In genomic region chr6:158897236-158897635, GRCh38 we compare ENCODE assay signal across 26 cellular contexts.
DNase-seq lines count a peak whose midpoint lies in the region; ATAC-seq and TF ChIP-seq lines count a peak whose summit lies in the region.
"Had no signal": no experiment of that assay in that cellular context is flagged by ENCODE, and none has a peak within 500 bp of the region (broad histone marks: within the 10 kb centered on the region; RNA-seq: fewer than 3 reads in every experiment).

No MANE protein-coding gene starts in this region.

- no peak overlapping the region for H3K4ac ChIP-seq in neuronal stem cell (ENCODE audit: low read length)

- no peak overlapping the region for H2BK12ac ChIP-seq in neuronal stem cell (ENCODE audit: low read length)

- H3K9me3 ChIP-seq in GM23248 (ENCODE audit: low read depth) (no peaks in the 10 kb centered on the region), RWPE2 (ENCODE audit: severe bottlenecking) (peaks cover 2% of the 10 kb centered on the region), esophagus squamous epithelium (no peaks in the 10 kb centered on the region), neuronal stem cell (replicated peaks in 1 of 2; ENCODE audit: control insufficient read depth in 2 of 2, insufficient read depth in 1 of 2, low read depth in 1 of 2, low read length in 2 of 2) (no peaks in the 10 kb centered on the region)
- H3K9me3 ChIP-seq: adrenal gland, body of pancreas, ovary, SJCRH30, transverse colon had no signal

- 17 to 24% methylated on average over 4 of the region's 4 CpGs for WGBS in GM23248 (ENCODE audit: low coverage in 1 of 2, low lambda C conversion rate in 2 of 2, missing lambda C conversion rate in 2 of 2), 2 experiments
- WGBS in esophagus squamous epithelium, 2 donors: 36 to 51% methylated on average over 4 of the region's 4 CpGs
- no CpG with 5 or more reads among the region's 4 CpGs for WGBS in neuronal stem cell (ENCODE audit: extremely low coverage in 2 of 2, insufficient read length in 2 of 2, insufficient replicate concordance in 1 of 2), 2 donors

- H3F3A ChIP-seq in GM23248 (ENCODE audit: insufficient read depth): peaks cover 4% of the 10 kb centered on the region; the same call in 1 of the 2 replicates

- H3K4me3 ChIP-seq in GM23248 (no peak overlapping the region), RWPE2 (ENCODE audit: severe bottlenecking) (no peak overlapping the region), esophagus squamous epithelium (no peak overlapping the region), neuronal stem cell (ENCODE audit: low read length in 2 of 2) (no peak overlapping the region)
- H3K4me3 ChIP-seq: adrenal gland, body of pancreas, hepatocyte, ovary, SJCRH30, skin epidermis, transverse colon had no signal

- H3K4me2 ChIP-seq in GM23248 (ENCODE audit: unreplicated experiment) (no peak overlapping the region), neuronal stem cell (ENCODE audit: insufficient read depth, low read length, poor library complexity, severe bottlenecking) (no peak overlapping the region)
- H3K4me2 ChIP-seq: hepatocyte had no signal

- TF ChIP-seq POLR2A in esophagus squamous epithelium (IDR thresholded peaks at IDR 0.05): peak in 1 of 4 donors; percentile 21

- H2BK120ac ChIP-seq in neuronal stem cell (ENCODE audit: low read depth, low read length): no peak overlapping the region

- H4K8ac ChIP-seq in neuronal stem cell (ENCODE audit: low read depth, low read length): no peak overlapping the region

- DNase-seq in GM23248: peak; percentile 9
- DNase-seq in RWPE2 (ENCODE audit: low spot score): no peak
- no peak for DNase-seq in esophagus squamous epithelium (lab: John Stamatoyannopoulos, UW)
- DNase-seq in neuronal stem cell (ENCODE audit: low spot score): no peak
- no peak for DNase-seq in NCI-H526 (lab: John Stamatoyannopoulos, UW)
- no peak for DNase-seq in DMS53 (lab: John Stamatoyannopoulos, UW)
- no peak for DNase-seq in GM10266 (ENCODE audit: extremely low spot score)
- DNase-seq: activated CD4-positive, alpha-beta T cell treated with anti-CD3 and anti-CD28 coated beads, Interleukin-2, amount 10 ng/mL, durations not matched to agents 7 days and 5 days; activated naive CD4-positive, alpha-beta T cell treated with Interleukin-2 at 50 U/mL for 16 hours; activated T-cell treated with anti-CD3 and anti-CD28 coated beads, Interleukin-2, amount 50 U/mL, for 72 hours; adrenal gland; body of pancreas; Calu3; GOT3; NCI-H1092 treated with DMSO at 0.1 percent for 48 hours; NCI-H187 treated with DMSO at 0.1 percent for 48 hours; NCI-H2227 treated with DMSO at 0.1 percent for 48 hours; ovary; retina; SJCRH30; stimulated activated CD8-positive, alpha-beta memory T cell treated with anti-CD3 and anti-CD28 coated beads, Interleukin-4, amount 100 ng/mL, for 48 hours; T1000; transverse colon had no signal

- ATAC-seq in RWPE2 (ENCODE audit: low read depth): peak; percentile 83
- ATAC-seq: activated T-cell treated with anti-CD3 and anti-CD28 coated beads, Interleukin-2, amount 50 U/mL, for 72 hours; body of pancreas; natural killer cell treated with Interleukin-12 subunit alpha and Interleukin-12 subunit beta and Interleukin-15 and Interleukin-18, amount 100 ng/mL, for 72 hours had no signal

- H3K36me3 ChIP-seq in GM23248 (ENCODE audit: low read depth) (no peaks in the 10 kb centered on the region), RWPE2 (ENCODE audit: low read depth) (no peaks in the 10 kb centered on the region), esophagus squamous epithelium (no peaks in the 10 kb centered on the region), neuronal stem cell (replicated peaks in 1 of 2; ENCODE audit: control insufficient read depth in 2 of 2, insufficient read depth in 2 of 2, low read length in 2 of 2) (no peaks in the 10 kb centered on the region)
- H3K36me3 ChIP-seq: adrenal gland, ovary, SJCRH30, transverse colon had no signal

- intact Hi-C loops in esophagus squamous epithelium (cut with DNase I): no loop called here

- no peak overlapping the region for H2BK15ac ChIP-seq in neuronal stem cell (ENCODE audit: low read length)

- H4K20me1 ChIP-seq in GM23248 (ENCODE audit: insufficient read depth): no peaks in the 10 kb centered on the region

- TF ChIP-seq CTCF in RWPE2 (IDR thresholded peaks at IDR 0.05; ENCODE audit: poor library complexity, severe bottlenecking) (no peak), esophagus squamous epithelium (IDR thresholded peaks at IDR 0.05) (no peak), GM10266 (IDR thresholded peaks at IDR 0.05; ENCODE audit: control insufficient read depth, insufficient read depth, low read depth, missing control alignments) (no peak)

- peaks cover 11% of the 10 kb centered on the region for H3K4me1 ChIP-seq in GM23248 (ENCODE audit: insufficient read depth)
- peaks cover 10% of the 10 kb centered on the region for H3K4me1 ChIP-seq in RWPE2 (ENCODE audit: insufficient read depth, poor library complexity, severe bottlenecking)
- H3K4me1 ChIP-seq in esophagus squamous epithelium: peaks cover 0 to 31% (median 4%) of the 10 kb centered on the region in 3 donors
- peaks cover 1 to 3% of the 10 kb centered on the region in 2 donors for H3K4me1 ChIP-seq in neuronal stem cell (ENCODE audit: control insufficient read depth in 2 of 2, insufficient read depth in 1 of 2, low read depth in 1 of 2, low read length in 2 of 2)
- H3K4me1 ChIP-seq: adrenal gland, body of pancreas, SJCRH30, transverse colon had no signal

- H3K14ac ChIP-seq in neuronal stem cell (ENCODE audit: low read length): no peak overlapping the region

- H3K9ac ChIP-seq in GM23248: no peak overlapping the region
- no peak overlapping the region for H3K9ac ChIP-seq in neuronal stem cell (ENCODE audit: low read depth, low read length, poor library complexity)

- H3K9me2 ChIP-seq in GM23248 (ENCODE audit: insufficient read depth): no peaks in the 10 kb centered on the region

- H2AK5ac ChIP-seq in neuronal stem cell (ENCODE audit: low read depth, low read length): no peak overlapping the region

- no peak overlapping the region for H3K23ac ChIP-seq in neuronal stem cell (ENCODE audit: low read depth, low read length, poor library complexity)

- no peak overlapping the region for H2BK5ac ChIP-seq in neuronal stem cell (ENCODE audit: low read length)

- H4K91ac ChIP-seq in neuronal stem cell (ENCODE audit: low read depth, low read length, poor library complexity): no peak overlapping the region

- H3K18ac ChIP-seq in neuronal stem cell (ENCODE audit: low read length): no peak overlapping the region

- H2AFZ ChIP-seq in GM23248: peak overlapping the region; percentile 63
- peak overlapping the region; percentile 18 for H2AFZ ChIP-seq in neuronal stem cell (ENCODE audit: low read length)
- H2AFZ ChIP-seq: hepatocyte had no signal

- no peaks in the 10 kb centered on the region for H3K79me1 ChIP-seq in neuronal stem cell (ENCODE audit: low read depth, low read length)

- H3K27me3 ChIP-seq in GM23248 (replicated peaks; ENCODE audit: insufficient read depth) (no peaks in the 10 kb centered on the region), RWPE2 (ENCODE audit: insufficient read depth, poor library complexity, severe bottlenecking) (no peaks in the 10 kb centered on the region), esophagus squamous epithelium (no peaks in the 10 kb centered on the region), neuronal stem cell (ENCODE audit: control insufficient read depth in 3 of 3, insufficient read depth in 3 of 3, low read depth in 1 of 3, low read length in 3 of 3) (no peaks in the 10 kb centered on the region)
- H3K27me3 ChIP-seq: adrenal gland, body of pancreas, hepatocyte, ovary, SJCRH30, transverse colon had no signal

- no peaks in the 10 kb centered on the region for H3K79me2 ChIP-seq in GM23248 (ENCODE audit: insufficient read depth)
- H3K79me2 ChIP-seq: hepatocyte had no signal

- in situ Hi-C loops in GM23248 (cut with MboI): no loop called here

- H3K27ac ChIP-seq in GM23248: no peak overlapping the region
- H3K27ac ChIP-seq in RWPE2 (ENCODE audit: poor library complexity, severe bottlenecking): peak overlapping the region; percentile 23
- H3K27ac ChIP-seq in esophagus squamous epithelium: peak overlapping the region in 3 of 4 donors; percentile 65 to 75 (median 75)
- no peak overlapping the region for H3K27ac ChIP-seq in neuronal stem cell (replicated peaks; ENCODE audit: low read length)
- H3K27ac ChIP-seq: adrenal gland, body of pancreas, hepatocyte, ovary, SJCRH30, transverse colon had no signal

Comparison
In these comparisons a context has a peak if more than half of its experiments do, and no peak if none do; other contexts are left out.
1. H3K27ac ChIP-seq: peak in RWPE2 (single experiment) and esophagus squamous epithelium (3 of 4); none in GM23248 (single experiment) and neuronal stem cell (single experiment).